9 cellular contexts compared by ENCODE assay signal in the genomic region with DNA sequence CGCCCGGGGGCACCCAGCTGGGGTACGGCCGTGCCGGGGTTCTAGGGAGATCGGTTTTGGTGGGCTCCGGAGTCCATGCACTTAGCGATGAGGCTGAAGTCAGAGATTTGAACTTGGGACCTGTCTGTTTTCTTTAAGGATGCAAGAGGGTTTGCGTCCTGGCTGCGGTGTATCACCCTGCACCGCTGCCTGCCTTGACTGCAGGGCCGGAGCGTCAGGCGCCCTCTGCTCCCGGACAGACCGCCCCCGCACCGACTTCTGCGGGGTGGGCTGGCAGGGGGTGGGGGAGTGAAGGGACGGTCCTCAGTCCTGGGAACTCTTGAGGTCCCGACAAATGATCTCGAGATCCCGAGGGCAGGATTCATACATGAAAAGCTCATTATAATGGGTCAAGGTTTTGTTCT. TPM values are rescaled to one million over a fixed set of nuclear protein-coding genes. Genes with fewer than 3 reads are reported as not detected.
A peak's percentile ranks its signal among the peaks of the same experiment; 100 is the strongest.
DNase-seq lines count a peak whose midpoint lies in the region; ATAC-seq and TF ChIP-seq lines count a peak whose summit lies in the region.
"Had no signal": no experiment of that assay in that cellular context is flagged by ENCODE, and none has a peak within 500 bp of the region (broad histone marks: within the 10 kb centered on the region; RNA-seq: fewer than 3 reads in every experiment).

No MANE protein-coding gene starts in this region.

- no peaks in the 10 kb centered on the region for H3K9me3 ChIP-seq in iPS-18c (ENCODE audit: control insufficient read depth, insufficient read depth, low read length)

- H3K4me3 Mint-ChIP-seq in Calu3 (ENCODE audit: low read depth, unreplicated experiment): peak overlapping the region; percentile 92
- H3K4me3 Mint-ChIP-seq in activated naive CD4-positive, alpha-beta T cell treated with anti-CD3 and anti-CD28 coated beads, Interleukin-2, amount 50 U/mL, for 24 hours: peak overlapping the region; percentile 81
- peak overlapping the region; percentile 95 to 97 for H3K4me3 Mint-ChIP-seq in stimulated activated naive B cell treated with anti-CD40 and anti-IgM and Interleukin-4, amounts not matched to agents 10 μg/mL and 1 μg/mL and 100 μg/mL, for 72 hours

- intact Hi-C loops in Calu3 (cut with micrococcal nuclease; ENCODE audit: unreplicated experiment): no loop called here

- H3K27ac Mint-ChIP-seq in Calu3 (ENCODE audit: unreplicated experiment): no peak overlapping the region
- no peak overlapping the region for H3K27ac Mint-ChIP-seq in activated naive CD4-positive, alpha-beta T cell treated with anti-CD3 and anti-CD28 coated beads, Interleukin-2, amount 50 U/mL, for 24 hours
- no peak overlapping the region for H3K27ac Mint-ChIP-seq in stimulated activated naive B cell treated with anti-CD40 and anti-IgM and Interleukin-4, amounts not matched to agents 10 μg/mL and 1 μg/mL and 100 μg/mL, for 72 hours

- peaks cover 35% of the 10 kb centered on the region for H3K36me3 Mint-ChIP-seq in Calu3 (ENCODE audit: insufficient read depth, unreplicated experiment)
- H3K36me3 Mint-ChIP-seq in activated naive CD4-positive, alpha-beta T cell treated with anti-CD3 and anti-CD28 coated beads, Interleukin-2, amount 50 U/mL, for 24 hours: peaks cover 5% of the 10 kb centered on the region
- peaks cover 15 to 19% of the 10 kb centered on the region in 2 donors for H3K36me3 Mint-ChIP-seq in stimulated activated naive B cell treated with anti-CD40 and anti-IgM and Interleukin-4, amounts not matched to agents 10 μg/mL and 1 μg/mL and 100 μg/mL, for 72 hours

- no TSS peak for BruUV-seq in Calu3 (replicated peaks; lab: Mats Ljungman, UMichigan)

- TF ChIP-seq CTCF in Calu3 (IDR thresholded peaks at IDR 0.05; ENCODE audit: unreplicated experiment): no peak

- peak; percentile 8 for ATAC-seq in HG03354 (IDR thresholded peaks at IDR 0.05; ENCODE audit: poor library complexity, severe bottlenecking, unreplicated experiment)
- ATAC-seq in stimulated activated naive B cell treated with anti-CD40 and anti-IgM and Interleukin-4, amounts not matched to agents 10 μg/mL and 1 μg/mL and 100 μg/mL, for 72 hours (replicated peaks): peak in 1 of 2 donors; percentile 11

- peaks cover 19% of the 10 kb centered on the region for H3K4me1 Mint-ChIP-seq in Calu3 (ENCODE audit: low read depth, unreplicated experiment)
- peaks cover 57% of the 10 kb centered on the region for H3K4me1 Mint-ChIP-seq in activated naive CD4-positive, alpha-beta T cell treated with anti-CD3 and anti-CD28 coated beads, Interleukin-2, amount 50 U/mL, for 24 hours
- H3K4me1 Mint-ChIP-seq in stimulated activated naive B cell treated with anti-CD40 and anti-IgM and Interleukin-4, amounts not matched to agents 10 μg/mL and 1 μg/mL and 100 μg/mL, for 72 hours: peaks cover 19 to 41% of the 10 kb centered on the region in 2 donors

- peak overlapping the region; percentile 87 for H3K4me3 ChIP-seq in iPS-18c (ENCODE audit: insufficient read depth, low read depth, low read length)

- CTCF ChIA-PET in Calu3 (lab: Charles Lee): interaction anchor here (0.6 to 2.5 kb wide), 11 partner anchors 8 to 273 kb away, joined by 3 to 16 read pairs (median 4); a partner anchor contains a TSS

- no peak for DNase-seq in Calu3
- DNase-seq in stimulated activated naive B cell treated with anti-CD40 and anti-IgM and Interleukin-4, amounts not matched to agents 10 μg/mL and 1 μg/mL and 100 μg/mL, for 72 hours: no peak
- DNase-seq in iPS-NIHi11 (ENCODE audit: low spot score): no peak
- DNase-seq in effector CD4-positive, alpha-beta T cell: no peak
- DNase-seq in mucosa of gallbladder (ENCODE audit: low spot score): no peak

- H3K27me3 Mint-ChIP-seq in Calu3 (ENCODE audit: unreplicated experiment): no peaks in the 10 kb centered on the region
- H3K27me3 Mint-ChIP-seq in activated naive CD4-positive, alpha-beta T cell treated with anti-CD3 and anti-CD28 coated beads, Interleukin-2, amount 50 U/mL, for 24 hours: no peaks in the 10 kb centered on the region
- H3K27me3 Mint-ChIP-seq in stimulated activated naive B cell treated with anti-CD40 and anti-IgM and Interleukin-4, amounts not matched to agents 10 μg/mL and 1 μg/mL and 100 μg/mL, for 72 hours: no peaks in the 10 kb centered on the region

- no peaks in the 10 kb centered on the region for H3K9me3 Mint-ChIP-seq in Calu3 (ENCODE audit: low read depth, unreplicated experiment)
- no peaks in the 10 kb centered on the region for H3K9me3 Mint-ChIP-seq in activated naive CD4-positive, alpha-beta T cell treated with anti-CD3 and anti-CD28 coated beads, Interleukin-2, amount 50 U/mL, for 24 hours
- H3K9me3 Mint-ChIP-seq in stimulated activated naive B cell treated with anti-CD40 and anti-IgM and Interleukin-4, amounts not matched to agents 10 μg/mL and 1 μg/mL and 100 μg/mL, for 72 hours: peaks cover 3% of the 10 kb centered on the region in 2 donors

RNA-seq across cellular contexts. Expression of a gene that starts 0.7 kb away (rescaled TPM):
- total RNA-seq in Calu3 (2022) (25.0 and 27.2 TPM in 2 replicates), mucosa of gallbladder (18.6 TPM)

RNA-seq across cellular contexts. Expression of a gene that starts 36.8 kb away (rescaled TPM):
- total RNA-seq in Calu3 (2022): not detected in 2 replicates
- total RNA-seq in mucosa of gallbladder: not detected
- total RNA-seq: HT1080 had no signal

RNA-seq across cellular contexts. Expression of a gene that starts 37.7 kb away (rescaled TPM):
- total RNA-seq in Calu3 (2022) (not detected in 2 replicates), mucosa of gallbladder (8.7 TPM)
- total RNA-seq: HT1080 had no signal

RNA-seq across cellular contexts. Expression of a gene that starts 44.3 kb away (rescaled TPM):
- 1.3 and 2.2 TPM in 2 replicates for total RNA-seq in Calu3 (2022)
- total RNA-seq in mucosa of gallbladder: 9.4 TPM
- total RNA-seq: HT1080 had no signal

RNA-seq across cellular contexts. Expression of a gene that starts 50.2 kb away (rescaled TPM):
- total RNA-seq in Calu3 (2022) (79.4 and 84.5 TPM in 2 replicates), mucosa of gallbladder (46.1 TPM)
